ENCODE assay signal across 1 cellular context in the genomic region with DNA sequence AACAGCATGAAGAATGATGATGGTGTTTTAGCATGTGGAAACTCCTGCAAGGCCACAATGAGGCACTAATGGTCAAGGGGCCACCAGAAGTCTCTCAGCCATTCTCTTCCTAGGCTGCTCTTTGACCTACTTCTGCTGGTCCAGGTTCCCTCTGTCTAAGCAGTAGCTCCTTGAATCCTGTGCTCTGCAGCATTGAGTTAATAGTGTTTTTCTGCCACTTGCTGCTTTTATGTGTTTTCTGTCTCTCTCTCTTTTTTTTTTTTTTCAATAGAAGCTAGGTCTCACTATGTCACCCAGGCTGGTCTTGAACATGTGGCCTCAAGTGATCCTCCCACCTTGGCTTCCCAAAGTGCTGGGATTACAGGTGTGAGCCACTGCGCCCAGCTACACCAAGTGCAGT.
TF ChIP-seq lines count a peak whose summit lies in the region.

No MANE protein-coding gene starts in this region.

TF ChIP-seq in HepG2, 621 proteins besides CTCF, POLR2A, EP300 and RAD21:
- 0 out of 2 replicates have a peak, but pooled peaks have one; percentile 6 for TF ChIP-seq ZNF446 (CRISPR knock-in tag; IDR thresholded peaks at IDR 0.05)
- TF ChIP-seq, protein P1, sequence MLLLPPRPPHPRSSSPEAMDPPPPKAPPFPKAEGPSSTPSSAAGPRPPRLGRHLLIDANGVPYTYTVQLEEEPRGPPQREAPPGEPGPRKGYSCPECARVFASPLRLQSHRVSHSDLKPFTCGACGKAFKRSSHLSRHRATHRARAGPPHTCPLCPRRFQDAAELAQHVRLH (CRISPR knock-in tag; IDR thresholded peaks at IDR 0.05; ENCODE audit: borderline replicate concordance, low read depth): no peak
TF ChIP-seq in HepG2: peak in this region for 1.
